17 cellular contexts compared by ENCODE assay signal in genomic region chr9:76026796-76027195, GRCh38.
DNase-seq lines count a peak whose midpoint lies in the region; ATAC-seq and TF ChIP-seq lines count a peak whose summit lies in the region.
"Had no signal": no experiment of that assay in that cellular context is flagged by ENCODE, and none has a peak within 500 bp of the region (broad histone marks: within the 10 kb centered on the region; RNA-seq: fewer than 3 reads in every experiment).

No MANE protein-coding gene starts in this region.

- POLR2A ChIA-PET in activated CD4-positive, alpha-beta T cell treated with anti-CD3 and anti-CD28 coated beads, Interleukin-2, amount 10 ng/mL, durations not matched to agents 7 days and 5 days (lab: Charles Lee): no interaction called here
- POLR2A ChIA-PET in CD8-positive, alpha-beta memory T cell (lab: Charles Lee): interaction anchor here (1.4 kb wide), 1 partner anchor 137 kb away, joined by 3 read pairs; no protein-coding TSS in a partner anchor

- H3K4me3 ChIP-seq in CD8-positive, alpha-beta memory T cell (ENCODE audit: low read length): peak overlapping the region; percentile 32
- H3K4me3 ChIP-seq: GM12878 had no signal

- no peaks in the 10 kb centered on the region for H3K36me3 ChIP-seq in CD8-positive, alpha-beta memory T cell (ENCODE audit: insufficient read depth, low read length)

- peak overlapping the region; percentile 32 for H3K27ac Mint-ChIP-seq in activated CD4-positive, alpha-beta T cell treated with anti-CD3 and anti-CD28 coated beads, Interleukin-2, amount 10 ng/mL, durations not matched to agents 7 days and 5 days
- H3K27ac Mint-ChIP-seq in CD8-positive, alpha-beta memory T cell: peak overlapping the region in 2 of 8 donors; percentile 2 to 8
- H3K27ac Mint-ChIP-seq in T-helper 17 cell: peak overlapping the region; percentile 81
- H3K27ac Mint-ChIP-seq in nephron progenitor cell: peak overlapping the region; percentile 57

- TF ChIP-seq CTCF in nephron progenitor cell (IDR thresholded peaks at IDR 0.05): no peak
- TF ChIP-seq CTCF in omental fat pad (IDR thresholded peaks at IDR 0.05): no peak

- H3K27me3 Mint-ChIP-seq in activated CD4-positive, alpha-beta T cell treated with anti-CD3 and anti-CD28 coated beads, Interleukin-2, amount 10 ng/mL, durations not matched to agents 7 days and 5 days: no peaks in the 10 kb centered on the region
- no peaks in the 10 kb centered on the region for H3K27me3 Mint-ChIP-seq in CD8-positive, alpha-beta memory T cell
- H3K27me3 Mint-ChIP-seq in T-helper 17 cell (no peaks in the 10 kb centered on the region), nephron progenitor cell (ENCODE audit: low read depth, poor library complexity) (no peaks in the 10 kb centered on the region)

- DNase-seq in activated CD4-positive, alpha-beta T cell treated with anti-CD3 and anti-CD28 coated beads, Interleukin-2, amount 10 ng/mL, durations not matched to agents 7 days and 5 days: no peak
- no peak for DNase-seq in activated CD4-positive, alpha-beta T cell treated with anti-CD3 and anti-CD28 coated beads for 4 hours
- DNase-seq in CD8-positive, alpha-beta memory T cell: no peak
- no peak for DNase-seq in T-helper 17 cell
- DNase-seq in nephron progenitor cell: no peak
- no peak for DNase-seq in C1 segment of cervical spinal cord (lab: John Stamatoyannopoulos, UW)
- no peak for DNase-seq in omental fat pad (ENCODE audit: low spot score)
- no peak for DNase-seq in 8988T
- DNase-seq: DMS79 treated with DMSO at 0.1 percent for 48 hours, GOT3, NCI-H1436, NCI-H2029, NCI-H2171 treated with DMSO at 0.1 percent for 48 hours, NCI-H446 treated with DMSO at 0.1 percent for 48 hours, NCI-H748 treated with DMSO at 0.1 percent for 48 hours, SHP77 treated with DMSO at 0.1 percent for 48 hours had no signal

- CTCF ChIA-PET in activated CD4-positive, alpha-beta T cell treated with anti-CD3 and anti-CD28 coated beads, Interleukin-2, amount 10 ng/mL, durations not matched to agents 7 days and 5 days (lab: Charles Lee): no interaction called here
- CTCF ChIA-PET in CD8-positive, alpha-beta memory T cell (lab: Charles Lee): no interaction called here

- no peaks in the 10 kb centered on the region for H3K9me3 ChIP-seq in CD8-positive, alpha-beta memory T cell (ENCODE audit: low read length)
- no peaks in the 10 kb centered on the region for H3K9me3 ChIP-seq in T-helper 17 cell (ENCODE audit: control insufficient read depth, low read length, poor library complexity, severe bottlenecking)

- H3K9me3 Mint-ChIP-seq in activated CD4-positive, alpha-beta T cell treated with anti-CD3 and anti-CD28 coated beads, Interleukin-2, amount 10 ng/mL, durations not matched to agents 7 days and 5 days: peaks cover 8% of the 10 kb centered on the region
- peaks cover 0 to 5% (median 0%) of the 10 kb centered on the region in 5 donors for H3K9me3 Mint-ChIP-seq in CD8-positive, alpha-beta memory T cell
- H3K9me3 Mint-ChIP-seq in nephron progenitor cell: peaks cover 14% of the 10 kb centered on the region

- H3K4me1 ChIP-seq in CD8-positive, alpha-beta memory T cell (ENCODE audit: insufficient read depth, low read length): peaks cover 67% of the 10 kb centered on the region

- ATAC-seq in T-helper 17 cell (no peak), omental fat pad (ENCODE audit: low FRiP score) (no peak)
- ATAC-seq: GM12878 had no signal

- no peaks in the 10 kb centered on the region for H3K27me3 ChIP-seq in CD8-positive, alpha-beta memory T cell (ENCODE audit: insufficient read depth, low read length, poor library complexity, severe bottlenecking)

- peaks cover 33% of the 10 kb centered on the region for H3K36me3 Mint-ChIP-seq in activated CD4-positive, alpha-beta T cell treated with anti-CD3 and anti-CD28 coated beads, Interleukin-2, amount 10 ng/mL, durations not matched to agents 7 days and 5 days (ENCODE audit: low read depth)
- no peaks in the 10 kb centered on the region for H3K36me3 Mint-ChIP-seq in CD8-positive, alpha-beta memory T cell
- H3K36me3 Mint-ChIP-seq in T-helper 17 cell (ENCODE audit: low read depth) (peaks cover 5% of the 10 kb centered on the region), nephron progenitor cell (ENCODE audit: low read depth) (peaks cover 90% of the 10 kb centered on the region)

- H3K4me1 Mint-ChIP-seq in activated CD4-positive, alpha-beta T cell treated with anti-CD3 and anti-CD28 coated beads, Interleukin-2, amount 10 ng/mL, durations not matched to agents 7 days and 5 days: peaks cover 69% of the 10 kb centered on the region
- H3K4me1 Mint-ChIP-seq in CD8-positive, alpha-beta memory T cell: peaks cover 41 to 69% (median 65%) of the 10 kb centered on the region in 3 donors
- H3K4me1 Mint-ChIP-seq in T-helper 17 cell: peaks cover 50% of the 10 kb centered on the region
- peaks cover 24% of the 10 kb centered on the region for H3K4me1 Mint-ChIP-seq in nephron progenitor cell

- no peak overlapping the region for H3K27ac ChIP-seq in CD8-positive, alpha-beta memory T cell (ENCODE audit: low read depth, low read length)

- no peak overlapping the region for H3K4me3 Mint-ChIP-seq in activated CD4-positive, alpha-beta T cell treated with anti-CD3 and anti-CD28 coated beads, Interleukin-2, amount 10 ng/mL, durations not matched to agents 7 days and 5 days
- H3K4me3 Mint-ChIP-seq in CD8-positive, alpha-beta memory T cell: peak overlapping the region in 3 of 7 donors; percentile 13 to 68 (median 49)
- H3K4me3 Mint-ChIP-seq in T-helper 17 cell (peak overlapping the region; percentile 9), nephron progenitor cell (no peak overlapping the region)
